1 cellular context compared by ENCODE assay signal in the genomic region with DNA sequence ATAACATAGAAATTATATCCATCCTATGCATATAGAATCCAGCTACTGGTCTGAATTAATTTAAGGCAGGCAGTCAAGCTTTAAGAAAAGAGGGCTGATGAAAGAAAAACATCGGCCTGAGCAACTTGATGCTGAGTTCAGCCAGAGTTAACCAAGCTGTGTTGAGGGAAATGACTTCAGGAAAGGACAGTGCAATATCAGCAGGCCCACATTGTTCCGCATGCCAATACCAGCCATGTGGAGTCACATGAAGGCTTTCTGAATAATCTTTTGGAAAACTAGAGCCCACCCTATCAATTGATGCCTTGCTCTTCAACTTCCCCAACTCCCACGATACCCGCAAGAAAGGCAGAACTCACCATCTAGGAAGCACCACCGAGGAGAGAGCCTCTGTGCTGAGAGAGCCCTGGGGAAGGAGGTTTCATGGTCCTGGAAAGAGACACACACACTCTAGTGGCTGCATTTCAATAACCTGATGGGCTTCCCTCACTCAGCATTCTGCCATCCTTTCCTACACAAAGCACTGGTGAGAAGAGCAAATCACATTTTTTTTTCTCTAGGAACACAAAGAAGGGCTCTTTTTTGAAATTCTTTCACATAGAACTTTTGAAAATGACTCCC.
TF ChIP-seq lines count a peak whose summit lies in the region.

No MANE protein-coding gene starts in this region.

TF ChIP-seq in GM23338, 12 proteins besides CTCF, POLR2A, EP300 and RAD21 (continued from another document):
- TF ChIP-seq, protein P1, sequence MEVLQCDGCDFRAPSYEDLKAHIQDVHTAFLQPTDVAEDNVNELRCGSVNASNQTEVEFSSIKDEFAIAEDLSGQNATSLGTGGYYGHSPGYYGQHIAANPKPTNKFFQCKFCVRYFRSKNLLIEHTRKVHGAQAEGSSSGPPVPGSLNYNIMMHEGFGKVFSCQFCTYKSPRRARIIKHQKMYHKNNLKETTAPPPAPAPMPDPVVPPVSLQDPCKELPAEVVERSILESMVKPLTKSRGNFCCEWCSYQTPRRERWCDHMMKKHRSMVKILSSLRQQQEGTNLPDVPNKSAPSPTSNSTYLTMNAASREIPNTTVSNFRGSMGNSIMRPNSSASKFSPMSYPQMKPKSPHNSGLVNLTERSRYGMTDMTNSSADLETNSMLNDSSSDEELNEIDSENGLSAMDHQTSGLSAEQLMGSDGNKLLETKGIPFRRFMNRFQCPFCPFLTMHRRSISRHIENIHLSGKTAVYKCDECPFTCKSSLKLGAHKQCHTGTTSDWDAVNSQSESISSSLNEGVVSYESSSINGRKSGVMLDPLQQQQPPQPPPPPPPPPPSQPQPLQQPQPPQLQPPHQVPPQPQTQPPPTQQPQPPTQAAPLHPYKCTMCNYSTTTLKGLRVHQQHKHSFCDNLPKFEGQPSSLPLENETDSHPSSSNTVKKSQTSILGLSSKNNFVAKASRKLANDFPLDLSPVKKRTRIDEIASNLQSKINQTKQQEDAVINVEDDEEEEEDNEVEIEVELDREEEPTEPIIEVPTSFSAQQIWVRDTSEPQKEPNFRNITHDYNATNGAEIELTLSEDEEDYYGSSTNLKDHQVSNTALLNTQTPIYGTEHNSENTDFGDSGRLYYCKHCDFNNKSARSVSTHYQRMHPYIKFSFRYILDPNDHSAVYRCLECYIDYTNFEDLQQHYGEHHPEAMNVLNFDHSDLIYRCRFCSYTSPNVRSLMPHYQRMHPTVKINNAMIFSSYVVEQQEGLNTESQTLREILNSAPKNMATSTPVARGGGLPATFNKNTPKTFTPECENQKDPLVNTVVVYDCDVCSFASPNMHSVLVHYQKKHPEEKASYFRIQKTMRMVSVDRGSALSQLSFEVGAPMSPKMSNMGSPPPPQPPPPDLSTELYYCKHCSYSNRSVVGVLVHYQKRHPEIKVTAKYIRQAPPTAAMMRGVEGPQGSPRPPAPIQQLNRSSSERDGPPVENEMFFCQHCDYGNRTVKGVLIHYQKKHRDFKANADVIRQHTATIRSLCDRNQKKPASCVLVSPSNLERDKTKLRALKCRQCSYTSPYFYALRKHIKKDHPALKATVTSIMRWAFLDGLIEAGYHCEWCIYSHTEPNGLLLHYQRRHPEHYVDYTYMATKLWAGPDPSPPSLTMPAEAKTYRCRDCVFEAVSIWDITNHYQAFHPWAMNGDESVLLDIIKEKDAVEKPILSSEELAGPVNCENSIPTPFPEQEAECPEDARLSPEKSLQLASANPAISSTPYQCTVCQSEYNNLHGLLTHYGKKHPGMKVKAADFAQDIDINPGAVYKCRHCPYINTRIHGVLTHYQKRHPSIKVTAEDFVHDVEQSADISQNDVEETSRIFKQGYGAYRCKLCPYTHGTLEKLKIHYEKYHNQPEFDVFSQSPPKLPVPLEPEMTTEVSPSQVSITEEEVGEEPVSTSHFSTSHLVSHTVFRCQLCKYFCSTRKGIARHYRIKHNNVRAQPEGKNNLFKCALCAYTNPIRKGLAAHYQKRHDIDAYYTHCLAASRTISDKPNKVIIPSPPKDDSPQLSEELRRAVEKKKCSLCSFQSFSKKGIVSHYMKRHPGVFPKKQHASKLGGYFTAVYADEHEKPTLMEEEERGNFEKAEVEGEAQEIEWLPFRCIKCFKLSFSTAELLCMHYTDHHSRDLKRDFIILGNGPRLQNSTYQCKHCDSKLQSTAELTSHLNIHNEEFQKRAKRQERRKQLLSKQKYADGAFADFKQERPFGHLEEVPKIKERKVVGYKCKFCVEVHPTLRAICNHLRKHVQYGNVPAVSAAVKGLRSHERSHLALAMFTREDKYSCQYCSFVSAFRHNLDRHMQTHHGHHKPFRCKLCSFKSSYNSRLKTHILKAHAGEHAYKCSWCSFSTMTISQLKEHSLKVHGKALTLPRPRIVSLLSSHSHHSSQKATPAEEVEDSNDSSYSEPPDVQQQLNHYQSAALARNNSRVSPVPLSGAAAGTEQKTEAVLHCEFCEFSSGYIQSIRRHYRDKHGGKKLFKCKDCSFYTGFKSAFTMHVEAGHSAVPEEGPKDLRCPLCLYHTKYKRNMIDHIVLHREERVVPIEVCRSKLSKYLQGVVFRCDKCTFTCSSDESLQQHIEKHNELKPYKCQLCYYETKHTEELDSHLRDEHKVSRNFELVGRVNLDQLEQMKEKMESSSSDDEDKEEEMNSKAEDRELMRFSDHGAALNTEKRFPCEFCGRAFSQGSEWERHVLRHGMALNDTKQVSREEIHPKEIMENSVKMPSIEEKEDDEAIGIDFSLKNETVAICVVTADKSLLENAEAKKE (CRISPR knock-in tag; IDR thresholded peaks at IDR 0.05), result no peak
- no peak for TF ChIP-seq ZNF114 (CRISPR knock-in tag; IDR thresholded peaks at IDR 0.05)
- no peak for TF ChIP-seq JUNB (IDR thresholded peaks at IDR 0.05; ENCODE audit: unreplicated experiment)
- TF ChIP-seq, protein P2, sequence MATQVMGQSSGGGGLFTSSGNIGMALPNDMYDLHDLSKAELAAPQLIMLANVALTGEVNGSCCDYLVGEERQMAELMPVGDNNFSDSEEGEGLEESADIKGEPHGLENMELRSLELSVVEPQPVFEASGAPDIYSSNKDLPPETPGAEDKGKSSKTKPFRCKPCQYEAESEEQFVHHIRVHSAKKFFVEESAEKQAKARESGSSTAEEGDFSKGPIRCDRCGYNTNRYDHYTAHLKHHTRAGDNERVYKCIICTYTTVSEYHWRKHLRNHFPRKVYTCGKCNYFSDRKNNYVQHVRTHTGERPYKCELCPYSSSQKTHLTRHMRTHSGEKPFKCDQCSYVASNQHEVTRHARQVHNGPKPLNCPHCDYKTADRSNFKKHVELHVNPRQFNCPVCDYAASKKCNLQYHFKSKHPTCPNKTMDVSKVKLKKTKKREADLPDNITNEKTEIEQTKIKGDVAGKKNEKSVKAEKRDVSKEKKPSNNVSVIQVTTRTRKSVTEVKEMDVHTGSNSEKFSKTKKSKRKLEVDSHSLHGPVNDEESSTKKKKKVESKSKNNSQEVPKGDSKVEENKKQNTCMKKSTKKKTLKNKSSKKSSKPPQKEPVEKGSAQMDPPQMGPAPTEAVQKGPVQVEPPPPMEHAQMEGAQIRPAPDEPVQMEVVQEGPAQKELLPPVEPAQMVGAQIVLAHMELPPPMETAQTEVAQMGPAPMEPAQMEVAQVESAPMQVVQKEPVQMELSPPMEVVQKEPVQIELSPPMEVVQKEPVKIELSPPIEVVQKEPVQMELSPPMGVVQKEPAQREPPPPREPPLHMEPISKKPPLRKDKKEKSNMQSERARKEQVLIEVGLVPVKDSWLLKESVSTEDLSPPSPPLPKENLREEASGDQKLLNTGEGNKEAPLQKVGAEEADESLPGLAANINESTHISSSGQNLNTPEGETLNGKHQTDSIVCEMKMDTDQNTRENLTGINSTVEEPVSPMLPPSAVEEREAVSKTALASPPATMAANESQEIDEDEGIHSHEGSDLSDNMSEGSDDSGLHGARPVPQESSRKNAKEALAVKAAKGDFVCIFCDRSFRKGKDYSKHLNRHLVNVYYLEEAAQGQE (IDR thresholded peaks at IDR 0.05; ENCODE audit: unreplicated experiment), result no peak
- TF ChIP-seq POLR2AphosphoS5 (IDR thresholded peaks at IDR 0.05; ENCODE audit: low read depth), result no peak
- no peak for TF ChIP-seq STAT1 (IDR thresholded peaks at IDR 0.05; ENCODE audit: unreplicated experiment)
- TF ChIP-seq EZH2phosphoT487 (IDR thresholded peaks at IDR 0.05; ENCODE audit: unreplicated experiment), result no peak
- TF ChIP-seq CREB1 (CRISPR knock-in tag; IDR thresholded peaks at IDR 0.05; ENCODE audit: low read depth), result no peak
- TF ChIP-seq, protein P3, sequence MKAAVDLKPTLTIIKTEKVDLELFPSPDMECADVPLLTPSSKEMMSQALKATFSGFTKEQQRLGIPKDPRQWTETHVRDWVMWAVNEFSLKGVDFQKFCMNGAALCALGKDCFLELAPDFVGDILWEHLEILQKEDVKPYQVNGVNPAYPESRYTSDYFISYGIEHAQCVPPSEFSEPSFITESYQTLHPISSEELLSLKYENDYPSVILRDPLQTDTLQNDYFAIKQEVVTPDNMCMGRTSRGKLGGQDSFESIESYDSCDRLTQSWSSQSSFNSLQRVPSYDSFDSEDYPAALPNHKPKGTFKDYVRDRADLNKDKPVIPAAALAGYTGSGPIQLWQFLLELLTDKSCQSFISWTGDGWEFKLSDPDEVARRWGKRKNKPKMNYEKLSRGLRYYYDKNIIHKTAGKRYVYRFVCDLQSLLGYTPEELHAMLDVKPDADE (IDR thresholded peaks at IDR 0.05), result no peak
- TF ChIP-seq NANOG (IDR thresholded peaks at IDR 0.05; ENCODE audit: borderline replicate concordance), result no peak
